Comparison of ENCODE assay signal across 11 cellular contexts in the genomic region with DNA sequence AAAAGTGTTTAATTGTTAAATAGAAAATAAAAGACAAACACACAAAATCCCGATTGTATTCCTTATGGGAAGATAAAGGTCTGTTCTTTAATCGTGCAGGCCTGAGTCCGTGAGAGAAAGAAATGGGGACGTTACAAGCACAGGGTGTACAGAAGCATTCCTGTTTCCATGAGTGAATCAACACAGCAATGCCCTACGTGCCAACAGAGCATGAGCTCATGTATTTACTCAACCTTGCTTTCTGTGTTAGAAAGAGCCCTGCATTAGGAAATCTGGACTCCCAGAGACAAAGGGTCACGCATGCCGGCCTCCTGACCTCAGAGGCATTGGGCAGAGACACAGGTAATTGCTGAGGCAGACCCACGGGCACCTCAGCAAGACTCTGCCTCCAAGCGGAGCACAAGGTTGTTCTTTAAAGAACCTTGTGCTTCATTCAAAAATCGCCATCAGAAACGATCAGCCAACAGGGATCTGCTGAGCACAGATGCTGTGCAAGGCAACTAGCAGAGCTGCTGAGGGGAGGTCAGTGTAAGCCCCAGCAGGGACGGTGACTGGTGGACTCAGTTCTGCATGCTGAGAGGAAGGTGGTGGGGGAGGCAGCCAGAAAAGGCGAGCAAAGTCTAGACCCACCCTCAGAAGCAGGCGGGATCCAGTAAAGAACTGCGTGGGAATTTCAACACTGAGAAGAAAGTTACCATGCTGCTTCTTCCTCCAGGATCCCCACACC.
DNase-seq lines count a peak whose midpoint lies in the region; ATAC-seq, FAIRE-seq and TF ChIP-seq lines count a peak whose summit lies in the region.
"Had no signal": no experiment of that assay in that cellular context is flagged by ENCODE, and none has a peak within 500 bp of the region (broad histone marks: within the 10 kb centered on the region; RNA-seq: fewer than 3 reads in every experiment).

No MANE protein-coding gene starts in this region.

- TF ChIP-seq CTCF in endothelial cell of umbilical vein (IDR thresholded peaks at IDR 0.05; ENCODE audit: extremely low read depth in 1 of 2, insufficient read depth in 1 of 2, low read depth in 1 of 2, low read length in 2 of 2) = no peak

- H2AFZ ChIP-seq in endothelial cell of umbilical vein (ENCODE audit: low read depth, low read length) = no peak overlapping the region

- POLR2A ChIA-PET in endothelial cell of umbilical vein (lab: Charles Lee) = interaction anchor here (0.9 to 1.5 kb wide), 3 partner anchors 8 to 199 kb away, joined by 3 read pairs; no protein-coding TSS in a partner anchor

- H3K4me1 ChIP-seq in endothelial cell of umbilical vein (ENCODE audit: control insufficient read depth, extremely low read depth, insufficient read depth, low read length) = peaks cover 20% of the 10 kb centered on the region

- H3K9me1 ChIP-seq in endothelial cell of umbilical vein (replicated peaks; ENCODE audit: control insufficient read depth, extremely low read depth, insufficient read depth, low read length) = no peaks in the 10 kb centered on the region

- no peak for ATAC-seq in HG02678 (IDR thresholded peaks at IDR 0.05; ENCODE audit: unreplicated experiment)
- ATAC-seq: natural killer cell treated with Interleukin-12 subunit alpha and Interleukin-12 subunit beta and Interleukin-15 and Interleukin-18, amount 100 ng/mL, for 72 hours; stimulated activated naive B cell treated with anti-CD40 and anti-IgM and Interleukin-4, amounts not matched to agents 10 μg/mL and 1 μg/mL and 100 μg/mL, for 72 hours had no signal

- CTCF ChIA-PET in endothelial cell of umbilical vein (lab: Charles Lee) = interaction anchor here (1.0 to 1.9 kb wide), 9 partner anchors 8 to 617 kb away, joined by 3 to 17 read pairs (median 3); no protein-coding TSS in a partner anchor

- peak overlapping the region; percentile 84 for H3K27ac ChIP-seq in endothelial cell of umbilical vein (ENCODE audit: insufficient read depth, low read depth, low read length)

- BruUV-seq in endothelial cell of umbilical vein (replicated peaks; lab: Mats Ljungman, UMichigan) = no TSS peak

- H3K9me3 ChIP-seq in endothelial cell of umbilical vein (replicated peaks; ENCODE audit: control insufficient read depth, insufficient read depth, low read length) = no peaks in the 10 kb centered on the region

- no peak for FAIRE-seq in endothelial cell of umbilical vein (lab: Jason Lieb, UNC)

- no peaks in the 10 kb centered on the region for H3K27me3 ChIP-seq in endothelial cell of umbilical vein (ENCODE audit: control insufficient read depth in 2 of 2, insufficient read depth in 2 of 2, low read length in 2 of 2)

- no peak overlapping the region for H3K4me3 ChIP-seq in endothelial cell of umbilical vein (replicated peaks in 1 of 3; ENCODE audit: insufficient read depth in 1 of 3, low read depth in 1 of 3, low read length in 3 of 3)

- dilution Hi-C loops in endothelial cell of umbilical vein (cut with MboI; ENCODE audit: extremely low pct_ligation_motif_present, low sequenced_read_pairs) = no loop called here

- intact Hi-C loops in endothelial cell of umbilical vein (cut with micrococcal nuclease) = loop anchor here (1.0 to 10.0 kb wide), 4 partner anchors 8 to 1296 kb away; no protein-coding TSS in a partner anchor

- TF ChIP-seq POLR2A in endothelial cell of umbilical vein (IDR thresholded peaks at IDR 0.05; ENCODE audit: low read depth, low read length) = no peak

- peak overlapping the region; percentile 74 for H3K9ac ChIP-seq in endothelial cell of umbilical vein (replicated peaks; ENCODE audit: extremely low read depth, insufficient read depth, low read length)

- peak overlapping the region; percentile 59 for H3K4me2 ChIP-seq in endothelial cell of umbilical vein (ENCODE audit: insufficient read depth, low read length)

- no peaks in the 10 kb centered on the region for H3K79me2 ChIP-seq in endothelial cell of umbilical vein (ENCODE audit: control insufficient read depth, insufficient read depth, low read length)

- peaks cover 3 to 12% of the 10 kb centered on the region in 2 experiments for H3K36me3 ChIP-seq in endothelial cell of umbilical vein (ENCODE audit: control insufficient read depth in 2 of 2, extremely low read depth in 1 of 2, insufficient read depth in 2 of 2, low read length in 2 of 2)

- H4K20me1 ChIP-seq in endothelial cell of umbilical vein (replicated peaks; ENCODE audit: control insufficient read depth, extremely low read depth, insufficient read depth, low read length) = no peaks in the 10 kb centered on the region

- DNase-seq in AG08395 (ENCODE audit: low spot score) (peak; percentile 50), NCI-H345 treated with DMSO at 0.1 percent for 48 hours (lab: John Stamatoyannopoulos, UW; ENCODE audit: unreplicated experiment) (peak; percentile 3), endothelial cell of umbilical vein (ENCODE audit: low read depth, low spot score) (peak; percentile 94), mucosa of gallbladder (ENCODE audit: low spot score) (peak; percentile 86), activated gamma-delta T cell (lab: John Stamatoyannopoulos, UW) (no peak), Kasumi-1 (lab: John Stamatoyannopoulos, UW) (no peak)
- DNase-seq in stimulated activated CD4-positive, alpha-beta T cell treated with anti-CD3 and anti-CD28 coated beads, Interleukin-2, amount 100 ng/mL, for 24 hours = no peak
- DNase-seq: CD4-positive, CD25-positive, alpha-beta regulatory T cell; stimulated activated naive B cell treated with anti-CD40 and anti-IgM and Interleukin-4, amounts not matched to agents 10 μg/mL and 1 μg/mL and 100 μg/mL, for 72 hours had no signal

TF ChIP-seq in endothelial cell of umbilical vein, 7 proteins besides CTCF, POLR2A, EP300 and RAD21:
- no peak for TF ChIP-seq EZH2 (IDR thresholded peaks at IDR 0.05; ENCODE audit: borderline replicate concordance, low read depth, low read length, severe bottlenecking)
- peak; percentile 41 for TF ChIP-seq POLR2AphosphoS5 (IDR thresholded peaks at IDR 0.05; ENCODE audit: insufficient read depth, low read depth, low read length)
- peak; percentile 81 for TF ChIP-seq JUN (IDR thresholded peaks at IDR 0.05; ENCODE audit: borderline replicate concordance, insufficient read depth, insufficient read length, low read depth)
- peak; percentile 18 for TF ChIP-seq GATA2 (IDR thresholded peaks at IDR 0.05; ENCODE audit: insufficient read depth, insufficient read length, low read depth, low read length)
- peak; percentile 3 for TF ChIP-seq FOS (IDR thresholded peaks at IDR 0.05; ENCODE audit: borderline replicate concordance, insufficient read depth, low read length)
- TF ChIP-seq, protein P1, sequence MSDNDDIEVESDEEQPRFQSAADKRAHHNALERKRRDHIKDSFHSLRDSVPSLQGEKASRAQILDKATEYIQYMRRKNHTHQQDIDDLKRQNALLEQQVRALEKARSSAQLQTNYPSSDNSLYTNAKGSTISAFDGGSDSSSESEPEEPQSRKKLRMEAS (IDR thresholded peaks at IDR 0.05; ENCODE audit: insufficient read depth, insufficient read length) = no peak
- TF ChIP-seq MYC (IDR thresholded peaks at IDR 0.05; ENCODE audit: low read depth, low read length) = no peak

Comparison
In these comparisons a context has a peak if more than half of its experiments do, and no peak if none do; other contexts are left out.
1. DNase-seq: peak in AG08395 (single experiment), NCI-H345 treated with DMSO at 0.1 percent for 48 hours (single experiment), endothelial cell of umbilical vein (single experiment) and mucosa of gallbladder (single experiment); none in activated gamma-delta T cell (single experiment), stimulated activated CD4-positive, alpha-beta T cell treated with anti-CD3 and anti-CD28 coated beads, Interleukin-2, amount 100 ng/mL, for 24 hours (0 of 2) and Kasumi-1 (0 of 2).